35 cellular contexts compared by ENCODE assay signal in the genomic region with DNA sequence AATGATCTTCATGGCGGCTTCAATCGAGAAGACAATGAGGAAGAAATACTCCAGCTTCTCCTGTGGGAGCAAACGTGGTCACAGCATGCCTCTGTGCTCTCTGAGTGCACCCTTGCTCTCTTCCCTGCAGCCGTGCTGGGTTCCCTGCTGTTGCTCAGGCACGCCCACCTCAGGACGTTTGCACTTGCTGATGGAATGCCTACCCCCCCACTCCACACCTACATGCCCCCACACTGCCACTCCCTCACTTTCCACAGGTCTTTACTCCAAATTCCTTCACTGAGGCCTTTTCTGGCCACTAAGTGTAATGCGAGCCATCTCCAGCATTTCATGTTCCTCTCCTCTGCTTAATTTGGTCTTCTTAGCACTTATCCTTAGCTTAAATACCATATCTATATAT. TPM values are rescaled to one million over a fixed set of nuclear protein-coding genes. Genes with fewer than 3 reads are reported as not detected.
"Had no signal": no experiment of that assay in that cellular context is flagged by ENCODE, and none has a peak within 500 bp of the region (broad histone marks: within the 10 kb centered on the region; RNA-seq: fewer than 3 reads in every experiment).

No MANE protein-coding gene starts in this region.

- H3K36me3 Mint-ChIP-seq: activated naive CD4-positive, alpha-beta T cell treated with anti-CD3 and anti-CD28 coated beads, Interleukin-2, amount 50 U/mL, for 24 hours; activated naive CD8-positive, alpha-beta T cell treated with anti-CD3 and anti-CD28 coated beads for 36 hours; WTC11 had no signal

- ATAC-seq: activated naive CD8-positive, alpha-beta T cell treated with anti-CD3 and anti-CD28 coated beads, Interleukin-2, amount 50 U/mL, for 24 hours; activated T-cell treated with anti-CD3 and anti-CD28 coated beads, Interleukin-2, amount 50 U/mL, for 4 hours; activated T-helper 17 cell treated with anti-CD3 and anti-CD28 coated beads, Interleukin-2, amount 50 U/mL, for 72 hours; body of pancreas; effector memory CD8-positive, alpha-beta T cell; foreskin keratinocyte; gastroesophageal sphincter; WTC11 had no signal

- H3K9me3 Mint-ChIP-seq: activated CD4-positive, alpha-beta memory T cell treated with anti-CD3 and anti-CD28 coated beads, Interleukin-2, amount 10 ng/mL, durations not matched to agents 7 days and 5 days; activated CD4-positive, alpha-beta T cell treated with anti-CD3 and anti-CD28 coated beads, Interleukin-2, amount 10 ng/mL, durations not matched to agents 7 days and 5 days; activated naive CD4-positive, alpha-beta T cell treated with anti-CD3 and anti-CD28 coated beads, Interleukin-2, amount 50 U/mL, for 24 hours; activated naive CD8-positive, alpha-beta T cell treated with anti-CD3 and anti-CD28 coated beads for 36 hours; activated naive CD8-positive, alpha-beta T cell treated with anti-CD3 and anti-CD28 coated beads, Interleukin-2, amount 50 U/mL, for 24 hours; activated T-cell treated with anti-CD3 and anti-CD28 coated beads, Interleukin-2, amount 50 U/mL, for 4 hours; activated T-helper 17 cell treated with anti-CD3 and anti-CD28 coated beads, Interleukin-2, amount 50 U/mL, for 72 hours; effector memory CD8-positive, alpha-beta T cell; WTC11 had no signal

- H3K27ac ChIP-seq: adrenal gland, body of pancreas, esophagus muscularis mucosa, foreskin keratinocyte, gastroesophageal sphincter, VCaP had no signal

- H3K4me1 ChIP-seq: adrenal gland, body of pancreas, esophagus muscularis mucosa, foreskin keratinocyte, gastroesophageal sphincter had no signal

- H3K4me1 Mint-ChIP-seq: activated CD4-positive, alpha-beta memory T cell treated with anti-CD3 and anti-CD28 coated beads, Interleukin-2, amount 10 ng/mL, durations not matched to agents 7 days and 5 days; activated CD4-positive, alpha-beta T cell treated with anti-CD3 and anti-CD28 coated beads, Interleukin-2, amount 10 ng/mL, durations not matched to agents 7 days and 5 days; activated naive CD4-positive, alpha-beta T cell treated with anti-CD3 and anti-CD28 coated beads, Interleukin-2, amount 50 U/mL, for 24 hours; activated naive CD8-positive, alpha-beta T cell treated with anti-CD3 and anti-CD28 coated beads for 36 hours; activated naive CD8-positive, alpha-beta T cell treated with anti-CD3 and anti-CD28 coated beads, Interleukin-2, amount 50 U/mL, for 24 hours; activated T-helper 17 cell treated with anti-CD3 and anti-CD28 coated beads, Interleukin-2, amount 50 U/mL, for 72 hours had no signal

- H3K36me3 ChIP-seq: adrenal gland, esophagus muscularis mucosa, gastroesophageal sphincter had no signal

- H3K4me3 Mint-ChIP-seq: activated CD4-positive, alpha-beta memory T cell treated with anti-CD3 and anti-CD28 coated beads, Interleukin-2, amount 10 ng/mL, durations not matched to agents 7 days and 5 days; activated CD4-positive, alpha-beta T cell treated with anti-CD3 and anti-CD28 coated beads, Interleukin-2, amount 10 ng/mL, durations not matched to agents 7 days and 5 days; activated naive CD4-positive, alpha-beta T cell treated with anti-CD3 and anti-CD28 coated beads, Interleukin-2, amount 50 U/mL, for 24 hours; activated naive CD8-positive, alpha-beta T cell treated with anti-CD3 and anti-CD28 coated beads for 36 hours; activated naive CD8-positive, alpha-beta T cell treated with anti-CD3 and anti-CD28 coated beads, Interleukin-2, amount 50 U/mL, for 24 hours; activated T-cell treated with anti-CD3 and anti-CD28 coated beads, Interleukin-2, amount 50 U/mL, for 4 hours; activated T-helper 17 cell treated with anti-CD3 and anti-CD28 coated beads, Interleukin-2, amount 50 U/mL, for 72 hours; effector memory CD8-positive, alpha-beta T cell; WTC11 had no signal

- H3K27me3 ChIP-seq: adrenal gland, body of pancreas, esophagus muscularis mucosa had no signal

- DNase-seq: activated CD4-positive, alpha-beta memory T cell treated with anti-CD3 and anti-CD28 coated beads, Interleukin-2, amount 10 ng/mL, durations not matched to agents 7 days and 5 days; activated CD4-positive, alpha-beta T cell treated with anti-CD3 and anti-CD28 coated beads for 1 hour; activated CD4-positive, alpha-beta T cell treated with anti-CD3 and anti-CD28 coated beads for 4 hours; activated CD4-positive, alpha-beta T cell treated with anti-CD3 and anti-CD28 coated beads, Interleukin-2, amount 10 ng/mL, durations not matched to agents 7 days and 5 days; activated CD4-positive, alpha-beta T cell treated with anti-CD3 and anti-CD28 coated beads, Interleukin-2, amount 50 U/mL, for 4 hours; activated CD8-positive, alpha-beta memory T cell treated with anti-CD3 and anti-CD28 coated beads, Interleukin-2, amount 50 U/mL, for 48 hours; activated effector memory CD4-positive, alpha-beta T cell treated with Interleukin-2 at 50 U/mL for 16 hours; activated gamma-delta T cell treated with Interleukin-2 at 50 U/mL for 16 hours; activated naive CD4-positive, alpha-beta T cell treated with Interleukin-2 at 50 U/mL for 16 hours; activated naive CD8-positive, alpha-beta T cell treated with anti-CD3 and anti-CD28 coated beads for 36 hours; activated naive CD8-positive, alpha-beta T cell treated with anti-CD3 and anti-CD28 coated beads, Interleukin-2, amount 50 U/mL, for 24 hours; activated T-cell treated with anti-CD3 and anti-CD28 coated beads for 4 hours; activated T-cell treated with anti-CD3 and anti-CD28 coated beads, Interleukin-2, amount 50 U/mL, for 4 hours; adrenal gland; amygdala; body of pancreas; caudate nucleus; cortex of kidney; dermis blood vessel endothelial cell; effector CD4-positive, alpha-beta T cell; effector memory CD8-positive, alpha-beta T cell; erythroblast; foreskin keratinocyte; T-helper 2 cell had no signal

- H3K27ac Mint-ChIP-seq: activated CD4-positive, alpha-beta memory T cell treated with anti-CD3 and anti-CD28 coated beads, Interleukin-2, amount 10 ng/mL, durations not matched to agents 7 days and 5 days; activated CD4-positive, alpha-beta T cell treated with anti-CD3 and anti-CD28 coated beads, Interleukin-2, amount 10 ng/mL, durations not matched to agents 7 days and 5 days; activated naive CD4-positive, alpha-beta T cell treated with anti-CD3 and anti-CD28 coated beads, Interleukin-2, amount 50 U/mL, for 24 hours; activated naive CD8-positive, alpha-beta T cell treated with anti-CD3 and anti-CD28 coated beads for 36 hours; activated naive CD8-positive, alpha-beta T cell treated with anti-CD3 and anti-CD28 coated beads, Interleukin-2, amount 50 U/mL, for 24 hours; activated T-helper 17 cell treated with anti-CD3 and anti-CD28 coated beads, Interleukin-2, amount 50 U/mL, for 72 hours; effector memory CD8-positive, alpha-beta T cell; WTC11 had no signal

- FAIRE-seq: colon had no signal

- H3K27me3 Mint-ChIP-seq: activated CD4-positive, alpha-beta T cell treated with anti-CD3 and anti-CD28 coated beads, Interleukin-2, amount 10 ng/mL, durations not matched to agents 7 days and 5 days; activated naive CD4-positive, alpha-beta T cell treated with anti-CD3 and anti-CD28 coated beads, Interleukin-2, amount 50 U/mL, for 24 hours; activated naive CD8-positive, alpha-beta T cell treated with anti-CD3 and anti-CD28 coated beads for 36 hours had no signal

- H3K9me3 ChIP-seq: adrenal gland, body of pancreas, esophagus muscularis mucosa, gastroesophageal sphincter had no signal

- H3K4me3 ChIP-seq: adrenal gland, body of pancreas, esophagus muscularis mucosa, gastroesophageal sphincter had no signal

RNA-seq across cellular contexts. Expression of a gene that starts 18.3 kb away (rescaled TPM):
- total RNA-seq: activated CD4-positive, alpha-beta memory T cell treated with anti-CD3 and anti-CD28 coated beads, Interleukin-2, amount 10 ng/mL, durations not matched to agents 7 days and 5 days; activated CD4-positive, alpha-beta T cell treated with anti-CD3 and anti-CD28 coated beads, Interleukin-2, amount 10 ng/mL, durations not matched to agents 7 days and 5 days; activated naive CD8-positive, alpha-beta T cell treated with anti-CD3 and anti-CD28 coated beads for 36 hours; activated T-cell treated with anti-CD3 and anti-CD28 coated beads, Interleukin-2, amount 50 U/mL, for 4 hours; activated T-helper 17 cell treated with anti-CD3 and anti-CD28 coated beads, Interleukin-2, amount 50 U/mL, for 72 hours; aorta; dermis blood vessel endothelial cell; esophagus muscularis mucosa; foreskin keratinocyte; gastroesophageal sphincter; glomerular endothelial cell; T-helper 1 cell treated with Interleukin-12 subunit alpha and Interleukin-12 subunit beta and Interleukin-4 antibody, amounts not matched to agents 30 ng/mL and 1 ng/mL, for 36 hours had no signal
- polyA plus RNA-seq: adrenal gland, aorta, foreskin keratinocyte had no signal

RNA-seq across cellular contexts. Expression of a gene that starts 33.0 kb away (rescaled TPM):
- total RNA-seq: activated CD4-positive, alpha-beta memory T cell treated with anti-CD3 and anti-CD28 coated beads, Interleukin-2, amount 10 ng/mL, durations not matched to agents 7 days and 5 days; activated CD4-positive, alpha-beta T cell treated with anti-CD3 and anti-CD28 coated beads, Interleukin-2, amount 10 ng/mL, durations not matched to agents 7 days and 5 days; activated T-cell treated with anti-CD3 and anti-CD28 coated beads, Interleukin-2, amount 50 U/mL, for 4 hours; adrenal gland; aorta; chondrocyte; dermis blood vessel endothelial cell; esophagus muscularis mucosa; foreskin keratinocyte; gastroesophageal sphincter; glomerular endothelial cell; T-helper 1 cell treated with Interleukin-12 subunit alpha and Interleukin-12 subunit beta and Interleukin-4 antibody, amounts not matched to agents 30 ng/mL and 1 ng/mL, for 36 hours had no signal
- polyA plus RNA-seq: foreskin keratinocyte had no signal
